ENCODE assay signal across 8 cellular contexts in genomic region chr14:105482486-105483110, GRCh38. TPM values are rescaled to one million over a fixed set of nuclear protein-coding genes. Genes with fewer than 3 reads are reported as not detected.
DNase-seq lines count a peak whose midpoint lies in the region; ATAC-seq, FAIRE-seq and TF ChIP-seq lines count a peak whose summit lies in the region.

No MANE protein-coding gene starts in this region.

- TF ChIP-seq CTCF in K562 (IDR thresholded peaks at IDR 0.05 in 2 of 3, conservative IDR thresholded peaks at IDR 0.05 in 1 of 3; ENCODE audit: insufficient read depth in 2 of 3, low read depth in 1 of 3, low read length in 3 of 3) (no peak), GM13977 (IDR thresholded peaks at IDR 0.05; ENCODE audit: extremely low read depth, insufficient read depth, missing control alignments) (no peak)

- POLR2A ChIA-PET in K562 (lab: Yijun Ruan, JAX) = interaction anchor here (0.7 to 2.4 kb wide), 3 partner anchors 7 to 45 kb away, joined by 3 to 12 read pairs (median 3); no protein-coding TSS in a partner anchor

- H3K27ac Mint-ChIP-seq in activated CD8-positive, alpha-beta memory T cell treated with anti-CD3 and anti-CD28 coated beads, Interleukin-2, amount 10 ng/mL, durations not matched to agents 7 days and 5 days = peak overlapping the region; percentile 95
- H3K27ac Mint-ChIP-seq in memory B cell = peak overlapping the region; percentile 99

- in situ Hi-C loops in K562 (cut with MboI) (no loop called here), GM13977 (cut with MboI; ENCODE audit: low pct_unique_long_range_greater_than_20kb, low sequenced_read_pairs, unreplicated experiment) (no loop called here)

- H2AFZ ChIP-seq in K562 (ENCODE audit: low read depth, low read length) = 0 out of 2 replicates have a peak overlapping the region, but pooled peaks have one; percentile 82

- DNase-seq in activated CD8-positive, alpha-beta memory T cell treated with anti-CD3 and anti-CD28 coated beads, Interleukin-2, amount 10 ng/mL, durations not matched to agents 7 days and 5 days = no peak
- DNase-seq in activated CD8-positive, alpha-beta memory T cell treated with anti-CD3 and anti-CD28 coated beads, Interleukin-2, amount 50 U/mL, for 4 hours = no peak
- DNase-seq in K562 (ENCODE audit: extremely low read depth in 1 of 4, low spot score in 3 of 4) (no peak), memory B cell (ENCODE audit: low spot score in 2 of 2) (peak in 1 of 2 donors; percentile 44), GM13977 (ENCODE audit: low spot score) (no peak), SW480 (ENCODE audit: low spot score) (no peak), midbrain (lab: John Stamatoyannopoulos, UW) (no peak)

- no peak for ATAC-seq in activated CD8-positive, alpha-beta memory T cell treated with anti-CD3 and anti-CD28 coated beads, Interleukin-2, amount 10 ng/mL, durations not matched to agents 7 days and 5 days
- ATAC-seq in K562 = no peak
- ATAC-seq in memory B cell (ENCODE audit: low read depth) = no peak

- H3K4me3 Mint-ChIP-seq in activated CD8-positive, alpha-beta memory T cell treated with anti-CD3 and anti-CD28 coated beads, Interleukin-2, amount 10 ng/mL, durations not matched to agents 7 days and 5 days = no peak overlapping the region
- no peak overlapping the region for H3K4me3 Mint-ChIP-seq in memory B cell

- intact Hi-C loops in K562 (cut with micrococcal nuclease) = loop anchor here (2.0 kb wide), 1 partner anchor 112 kb away; no protein-coding TSS in a partner anchor

- no TSS peak for BruUV-seq in K562 (replicated peaks; lab: Mats Ljungman, UMichigan)

- CTCF ChIA-PET in activated CD8-positive, alpha-beta memory T cell treated with anti-CD3 and anti-CD28 coated beads, Interleukin-2, amount 10 ng/mL, durations not matched to agents 7 days and 5 days (lab: Charles Lee) = interaction anchor here (1.0 to 3.4 kb wide), 5 partner anchors 8 to 463 kb away, joined by 4 to 150 read pairs (median 29); partner anchors contain the start of genes TEDC1 and TEX22
- CTCF ChIA-PET in K562 (lab: Yijun Ruan, JAX; ENCODE audit: low intra/inter-chr PET ratio) = interaction anchor here (1.1 kb wide), 1 partner anchor 8 kb away, joined by 3 read pairs; the partner anchor contains the start of gene TEDC1

- H3K4me1 ChIP-seq in K562 (replicated peaks in 1 of 2; ENCODE audit: control insufficient read depth in 2 of 2, insufficient read depth in 2 of 2, low read length in 2 of 2) (peaks cover 12 to 90% of the 10 kb centered on the region in 2 experiments), thymus (ENCODE audit: control insufficient read depth, insufficient read depth, low read length) (peaks cover 18% of the 10 kb centered on the region)

- TF ChIP-seq RAD21 in K562 (CRISPR knock-in tag; conservative IDR thresholded peaks at IDR 0.05 in 1 of 2, IDR thresholded peaks at IDR 0.05 in 1 of 2) = no peak

- H3K79me2 ChIP-seq in K562 (ENCODE audit: control insufficient read depth, insufficient read depth, low read length) = no peaks in the 10 kb centered on the region

- H3K27me3 ChIP-seq in K562 (ENCODE audit: control insufficient read depth in 2 of 2, insufficient read depth in 2 of 2, low read length in 2 of 2) (no peaks in the 10 kb centered on the region; a peak in 1 of 5 replicates), thymus (ENCODE audit: control insufficient read depth, insufficient read depth) (peaks cover 49% of the 10 kb centered on the region)

- no peaks in the 10 kb centered on the region for H3K36me3 Mint-ChIP-seq in activated CD8-positive, alpha-beta memory T cell treated with anti-CD3 and anti-CD28 coated beads, Interleukin-2, amount 10 ng/mL, durations not matched to agents 7 days and 5 days
- H3K36me3 Mint-ChIP-seq in memory B cell = peaks cover 2% of the 10 kb centered on the region

- no peak for TF ChIP-seq EP300 in K562 (IDR thresholded peaks at IDR 0.05; ENCODE audit: low read length)

- H3K27me3 Mint-ChIP-seq in activated CD8-positive, alpha-beta memory T cell treated with anti-CD3 and anti-CD28 coated beads, Interleukin-2, amount 10 ng/mL, durations not matched to agents 7 days and 5 days = peaks cover 12% of the 10 kb centered on the region
- no peaks in the 10 kb centered on the region for H3K27me3 Mint-ChIP-seq in memory B cell

- no peak overlapping the region for H3K4me3 ChIP-seq in K562
- H3K4me3 ChIP-seq in thymus (ENCODE audit: low read length) = no peak overlapping the region

- peaks cover 29% of the 10 kb centered on the region for H3K4me1 Mint-ChIP-seq in activated CD8-positive, alpha-beta memory T cell treated with anti-CD3 and anti-CD28 coated beads, Interleukin-2, amount 10 ng/mL, durations not matched to agents 7 days and 5 days
- peaks cover 43% of the 10 kb centered on the region for H3K4me1 Mint-ChIP-seq in memory B cell

- H3K36me3 ChIP-seq in K562 (ENCODE audit: control insufficient read depth, insufficient read depth, low read length) (no peaks in the 10 kb centered on the region), thymus (ENCODE audit: control insufficient read depth, insufficient read depth) (no peaks in the 10 kb centered on the region)

- no peak for FAIRE-seq in K562 (lab: Jason Lieb, UNC)

- 59% methylated on average over 10 of the region's 18 CpGs for WGBS in K562 (ENCODE audit: insufficient coverage, low coverage, missing lambda C conversion rate)
- WGBS in thymus = 93% methylated on average over 18 of the region's 18 CpGs

- no peaks in the 10 kb centered on the region for H3K9me1 ChIP-seq in K562 (ENCODE audit: control insufficient read depth, insufficient read depth, low read length)

- no peak overlapping the region for H3K4me2 ChIP-seq in K562 (ENCODE audit: insufficient read depth, low read length)

- H3K27ac ChIP-seq in K562 (ENCODE audit: extremely low read depth, low read depth, low read length) (peak overlapping the region; percentile 58; the same call in 1 of the 3 replicates), thymus (ENCODE audit: low read depth) (peak overlapping the region; percentile 83)

- TF ChIP-seq POLR2A in K562 (conservative IDR thresholded peaks at IDR 0.05) = no peak

- peak overlapping the region; percentile 44 to 86; a peak in 3 of 4 replicates for H3K9ac ChIP-seq in K562 (ENCODE audit: insufficient read depth in 1 of 2, low read depth in 2 of 2, low read length in 2 of 2)

- H3K9me3 ChIP-seq in K562 (replicated peaks; ENCODE audit: control insufficient read depth, insufficient read depth, low read depth, low read length) (no peaks in the 10 kb centered on the region), thymus (ENCODE audit: control insufficient read depth) (peaks cover 5% of the 10 kb centered on the region)

- no peaks in the 10 kb centered on the region; the same call in 1 of the 2 replicates for H4K20me1 ChIP-seq in K562 (replicated peaks; ENCODE audit: control insufficient read depth, insufficient read depth, low read length)

- H3K9me3 Mint-ChIP-seq in activated CD8-positive, alpha-beta memory T cell treated with anti-CD3 and anti-CD28 coated beads, Interleukin-2, amount 10 ng/mL, durations not matched to agents 7 days and 5 days (ENCODE audit: low read depth) = no peaks in the 10 kb centered on the region
- no peaks in the 10 kb centered on the region for H3K9me3 Mint-ChIP-seq in memory B cell

RNA-seq across cellular contexts. Expression of gene CRIP1, which starts 4.1 kb away (rescaled TPM):
- 100 to 1,000 TPM; 546 to 574 TPM for total RNA-seq in activated CD8-positive, alpha-beta memory T cell treated with anti-CD3 and anti-CD28 coated beads, Interleukin-2, amount 10 ng/mL, durations not matched to agents 7 days and 5 days
- total RNA-seq in K562 (2011; cell fraction: chromatin; rRNA removed; ENCODE audit: low replicate concordance) = not detected in 2 replicates
- total RNA-seq in K562 (2011; cell fraction: nucleolus; rRNA removed) = not detected in 2 replicates
- 0.29 TPM in 1 of 2 replicates, not detected in the other for total RNA-seq in K562 (2011; cell fraction: nucleoplasm; rRNA removed)
- not detected in 2 replicates for total RNA-seq in K562 (2014; rRNA removed)
- not detected in 2 replicates for total RNA-seq in K562 (2014; rRNA removed; fragmentation: Illumina TruSeq; extraction: Trizol)
- total RNA-seq in K562 (2015; rRNA removed; fragmentation: Illumina TruSeq; extraction: Trizol) = not detected in 2 replicates
- 0.58 and 0.98 TPM in 2 replicates for total RNA-seq in K562 (2021)
- polyA plus RNA-seq in K562 (2011; rRNA removed) = 0.14 and 0.23 TPM in 2 replicates
- 0.31 and 0.46 TPM in 2 replicates for polyA plus RNA-seq in K562 (2011; cell fraction: cytosol; rRNA removed)
- 0.21 and 1.1 TPM in 2 replicates for polyA plus RNA-seq in K562 (2011; cell fraction: nucleus; rRNA removed)
- 0.72 TPM in 1 of 2 replicates, not detected in the other for polyA plus RNA-seq in K562 (2012)
- polyA plus RNA-seq in K562 (2014; fragmentation: Illumina TruSeq; extraction: Trizol) = not detected in 2 replicates
- not detected for polyA plus RNA-seq in K562 (2014; fragmentation: Nextera tagmentation; extraction: Ambion mirVana)
- polyA plus RNA-seq in K562 (2014; rRNA removed) = 0.11 TPM in 1 of 2 replicates, not detected in the other
- not detected in 2 replicates for polyA minus RNA-seq in K562 (2011; rRNA and poly(A)+ RNA removed)
- polyA minus RNA-seq in K562 (2011; cell fraction: cytosol; rRNA and poly(A)+ RNA removed) = 3.2 and 9.9 TPM in 2 replicates
- 0.78 and 1.5 TPM in 2 replicates for polyA minus RNA-seq in K562 (2011; cell fraction: nucleus; rRNA and poly(A)+ RNA removed)
- 471 TPM for polyA plus RNA-seq in thymus

RNA-seq across cellular contexts. Expression of gene CRIP2, which starts 8.0 kb away (rescaled TPM):
- under 1 TPM in 1 of 2 experiments, not detected in 1; 0.68 TPM for total RNA-seq in activated CD8-positive, alpha-beta memory T cell treated with anti-CD3 and anti-CD28 coated beads, Interleukin-2, amount 10 ng/mL, durations not matched to agents 7 days and 5 days
- 2.6 TPM in 1 of 2 replicates, not detected in the other for total RNA-seq in K562 (2011; cell fraction: chromatin; rRNA removed; ENCODE audit: low replicate concordance)
- 0.53 and 1.7 TPM in 2 replicates for total RNA-seq in K562 (2011; cell fraction: nucleolus; rRNA removed)
- total RNA-seq in K562 (2011; cell fraction: nucleoplasm; rRNA removed) = 1.2 and 1.5 TPM in 2 replicates
- total RNA-seq in K562 (2014; rRNA removed) (1.7 and 2.0 TPM in 2 replicates), K562 (2014; rRNA removed; fragmentation: Illumina TruSeq; extraction: Trizol) (not detected in 2 replicates), K562 (2015; rRNA removed; fragmentation: Illumina TruSeq; extraction: Trizol) (0.33 and 0.34 TPM in 2 replicates), K562 (2021) (1.2 and 1.7 TPM in 2 replicates)
- polyA plus RNA-seq in K562 (2011; rRNA removed) (1.0 and 2.2 TPM in 2 replicates), K562 (2014; fragmentation: Illumina TruSeq; extraction: Trizol) (0.18 and 0.51 TPM in 2 replicates), K562 (2014; fragmentation: Nextera tagmentation; extraction: Ambion mirVana) (under 1 TPM; 0.25 to 0.27 TPM), K562 (2014; rRNA removed) (0.16 and 1.2 TPM in 2 replicates), thymus (89.7 TPM)
- 4.4 and 9.0 TPM in 2 replicates for polyA plus RNA-seq in K562 (2011; cell fraction: cytosol; rRNA removed)
- polyA plus RNA-seq in K562 (2011; cell fraction: nucleus; rRNA removed) = 4.8 and 11.0 TPM in 2 replicates
- 1.4 and 1.9 TPM in 2 replicates for polyA plus RNA-seq in K562 (2012)
- polyA minus RNA-seq in K562 (2011; rRNA and poly(A)+ RNA removed) = 0.39 TPM in 1 of 2 replicates, not detected in the other
- 1.2 and 2.0 TPM in 2 replicates for polyA minus RNA-seq in K562 (2011; cell fraction: cytosol; rRNA and poly(A)+ RNA removed)
- polyA minus RNA-seq in K562 (2011; cell fraction: nucleus; rRNA and poly(A)+ RNA removed) = 0.67 and 0.94 TPM in 2 replicates

RNA-seq across cellular contexts. Expression of gene TEDC1, which starts 8.4 kb away (rescaled TPM):
- 10 to 100 TPM; 40.6 to 56.8 TPM for total RNA-seq in activated CD8-positive, alpha-beta memory T cell treated with anti-CD3 and anti-CD28 coated beads, Interleukin-2, amount 10 ng/mL, durations not matched to agents 7 days and 5 days
- total RNA-seq in K562 (2011; cell fraction: chromatin; rRNA removed; ENCODE audit: low replicate concordance) = 5.0 and 22.4 TPM in 2 replicates
- total RNA-seq in K562 (2011; cell fraction: nucleolus; rRNA removed) = 19.2 and 23.0 TPM in 2 replicates
- 7.6 and 10.1 TPM in 2 replicates for total RNA-seq in K562 (2011; cell fraction: nucleoplasm; rRNA removed)
- total RNA-seq in K562 (2014; rRNA removed) (26.4 and 28.3 TPM in 2 replicates), K562 (2014; rRNA removed; fragmentation: Illumina TruSeq; extraction: Trizol) (0.64 and 0.84 TPM in 2 replicates), K562 (2015; rRNA removed; fragmentation: Illumina TruSeq; extraction: Trizol) (6.6 and 8.8 TPM in 2 replicates), K562 (2021) (20.1 and 25.7 TPM in 2 replicates)
- polyA plus RNA-seq in K562 (2011; rRNA removed) (5.9 and 6.6 TPM in 2 replicates), K562 (2014; fragmentation: Illumina TruSeq; extraction: Trizol) (1.2 and 6.8 TPM in 2 replicates), K562 (2014; fragmentation: Nextera tagmentation; extraction: Ambion mirVana) (under 1 TPM; 0.21 to 0.25 TPM), K562 (2014; rRNA removed) (18.9 and 19.4 TPM in 2 replicates), thymus (23.3 TPM)
- polyA plus RNA-seq in K562 (2011; cell fraction: cytosol; rRNA removed) = 7.3 and 21.3 TPM in 2 replicates
- polyA plus RNA-seq in K562 (2011; cell fraction: nucleus; rRNA removed) = 19.1 and 36.6 TPM in 2 replicates
- 12.3 and 15.1 TPM in 2 replicates for polyA plus RNA-seq in K562 (2012)
- polyA minus RNA-seq in K562 (2011; rRNA and poly(A)+ RNA removed) = 0.99 and 1.6 TPM in 2 replicates
- 7.5 and 8.6 TPM in 2 replicates for polyA minus RNA-seq in K562 (2011; cell fraction: cytosol; rRNA and poly(A)+ RNA removed)
- 10.3 and 11.8 TPM in 2 replicates for polyA minus RNA-seq in K562 (2011; cell fraction: nucleus; rRNA and poly(A)+ RNA removed)

RNA-seq across cellular contexts. Expression of gene TMEM121, which starts 43.8 kb away (rescaled TPM):
- 10 to 100 TPM; 11.5 to 11.9 TPM for total RNA-seq in activated CD8-positive, alpha-beta memory T cell treated with anti-CD3 and anti-CD28 coated beads, Interleukin-2, amount 10 ng/mL, durations not matched to agents 7 days and 5 days
- total RNA-seq in K562 (2011; cell fraction: chromatin; rRNA removed; ENCODE audit: low replicate concordance) = not detected in 2 replicates
- total RNA-seq in K562 (2011; cell fraction: nucleolus; rRNA removed) = 0.39 TPM in 1 of 2 replicates, not detected in the other
- not detected in 2 replicates for total RNA-seq in K562 (2011; cell fraction: nucleoplasm; rRNA removed)
- total RNA-seq in K562 (2014; rRNA removed) = 0.36 TPM in 1 of 2 replicates, not detected in the other
- not detected in 2 replicates for total RNA-seq in K562 (2014; rRNA removed; fragmentation: Illumina TruSeq; extraction: Trizol)
- not detected in 2 replicates for total RNA-seq in K562 (2015; rRNA removed; fragmentation: Illumina TruSeq; extraction: Trizol)
- 0.31 TPM in 1 of 2 replicates, not detected in the other for total RNA-seq in K562 (2021)
- 0.09 TPM in 1 of 2 replicates, not detected in the other for polyA plus RNA-seq in K562 (2011; rRNA removed)
- 0.04 and 0.55 TPM in 2 replicates for polyA plus RNA-seq in K562 (2011; cell fraction: cytosol; rRNA removed)
- 0.13 TPM in 1 of 2 replicates, not detected in the other for polyA plus RNA-seq in K562 (2011; cell fraction: nucleus; rRNA removed)
- 0.12 TPM in 1 of 2 replicates, not detected in the other for polyA plus RNA-seq in K562 (2012)
- not detected in 2 replicates for polyA plus RNA-seq in K562 (2014; fragmentation: Illumina TruSeq; extraction: Trizol)
- polyA plus RNA-seq in K562 (2014; fragmentation: Nextera tagmentation; extraction: Ambion mirVana) = not detected
- not detected in 2 replicates for polyA plus RNA-seq in K562 (2014; rRNA removed)
- not detected in 2 replicates for polyA minus RNA-seq in K562 (2011; rRNA and poly(A)+ RNA removed)
- polyA minus RNA-seq in K562 (2011; cell fraction: cytosol; rRNA and poly(A)+ RNA removed) = not detected in 2 replicates
- polyA minus RNA-seq in K562 (2011; cell fraction: nucleus; rRNA and poly(A)+ RNA removed) = 0.33 and 0.40 TPM in 2 replicates
- 2.1 TPM for polyA plus RNA-seq in thymus

Comparison
In these comparisons a context has a peak if more than half of its experiments do, and no peak if none do; other contexts are left out.
1. RNA of gene CRIP1, which starts 4.1 kb away (total RNA-seq): 546 to 574 TPM in activated CD8-positive, alpha-beta memory T cell treated with anti-CD3 and anti-CD28 coated beads, Interleukin-2, amount 10 ng/mL, durations not matched to agents 7 days and 5 days; 0.29 to 0.98 TPM in K562; every median in the first group is over 100 times any median in the second.